Comparison of ENCODE assay signal across 1 cellular context in the genomic region with DNA sequence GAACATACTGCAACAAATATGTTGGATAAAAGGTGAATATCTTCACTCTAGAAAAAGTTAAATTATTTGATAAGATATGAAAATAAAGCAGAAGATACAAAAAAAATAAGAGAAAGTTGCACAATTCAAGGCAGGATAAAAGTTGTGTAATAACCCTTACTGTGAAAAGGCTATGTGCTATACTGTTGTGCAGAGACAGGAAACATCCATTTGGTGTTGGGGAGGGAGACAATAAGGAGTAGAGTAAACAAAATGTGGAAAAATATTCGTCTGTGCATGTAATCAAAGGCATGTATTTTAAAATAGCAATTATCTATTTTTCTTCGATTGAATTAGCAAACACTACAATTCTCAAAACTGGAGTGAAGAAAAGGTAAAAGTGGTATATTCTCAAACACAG.
TF ChIP-seq lines count a peak whose summit lies in the region.

No MANE protein-coding gene starts in this region.

TF ChIP-seq in K562, 482 proteins besides CTCF, POLR2A, EP300 and RAD21 (continued from another document):
- TF ChIP-seq, protein P1, sequence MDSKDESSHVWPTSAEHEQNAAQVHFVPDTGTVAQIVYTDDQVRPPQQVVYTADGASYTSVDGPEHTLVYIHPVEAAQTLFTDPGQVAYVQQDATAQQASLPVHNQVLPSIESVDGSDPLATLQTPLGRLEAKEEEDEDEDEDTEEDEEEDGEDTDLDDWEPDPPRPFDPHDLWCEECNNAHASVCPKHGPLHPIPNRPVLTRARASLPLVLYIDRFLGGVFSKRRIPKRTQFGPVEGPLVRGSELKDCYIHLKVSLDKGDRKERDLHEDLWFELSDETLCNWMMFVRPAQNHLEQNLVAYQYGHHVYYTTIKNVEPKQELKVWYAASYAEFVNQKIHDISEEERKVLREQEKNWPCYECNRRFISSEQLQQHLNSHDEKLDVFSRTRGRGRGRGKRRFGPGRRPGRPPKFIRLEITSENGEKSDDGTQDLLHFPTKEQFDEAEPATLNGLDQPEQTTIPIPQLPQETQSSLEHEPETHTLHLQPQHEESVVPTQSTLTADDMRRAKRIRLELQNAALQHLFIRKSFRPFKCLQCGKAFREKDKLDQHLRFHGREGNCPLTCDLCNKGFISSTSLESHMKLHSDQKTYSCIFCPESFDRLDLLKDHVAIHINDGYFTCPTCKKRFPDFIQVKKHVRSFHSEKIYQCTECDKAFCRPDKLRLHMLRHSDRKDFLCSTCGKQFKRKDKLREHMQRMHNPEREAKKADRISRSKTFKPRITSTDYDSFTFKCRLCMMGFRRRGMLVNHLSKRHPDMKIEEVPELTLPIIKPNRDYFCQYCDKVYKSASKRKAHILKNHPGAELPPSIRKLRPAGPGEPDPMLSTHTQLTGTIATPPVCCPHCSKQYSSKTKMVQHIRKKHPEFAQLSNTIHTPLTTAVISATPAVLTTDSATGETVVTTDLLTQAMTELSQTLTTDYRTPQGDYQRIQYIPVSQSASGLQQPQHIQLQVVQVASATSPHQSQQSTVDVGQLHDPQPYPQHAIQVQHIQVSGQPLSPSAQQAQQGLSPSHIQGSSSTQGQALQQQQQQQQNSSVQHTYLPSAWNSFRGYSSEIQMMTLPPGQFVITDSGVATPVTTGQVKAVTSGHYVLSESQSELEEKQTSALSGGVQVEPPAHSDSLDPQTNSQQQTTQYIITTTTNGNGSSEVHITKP (IDR thresholded peaks at IDR 0.05; ENCODE audit: partially characterized antibody) = peak; percentile 86
- TF ChIP-seq RFX5 (IDR thresholded peaks at IDR 0.05; ENCODE audit: low read depth, low read length) (no peak), CEBPB (tag; IDR thresholded peaks at IDR 0.05) (peak; percentile 84)
